8 cellular contexts compared by ENCODE assay signal in the genomic region with DNA sequence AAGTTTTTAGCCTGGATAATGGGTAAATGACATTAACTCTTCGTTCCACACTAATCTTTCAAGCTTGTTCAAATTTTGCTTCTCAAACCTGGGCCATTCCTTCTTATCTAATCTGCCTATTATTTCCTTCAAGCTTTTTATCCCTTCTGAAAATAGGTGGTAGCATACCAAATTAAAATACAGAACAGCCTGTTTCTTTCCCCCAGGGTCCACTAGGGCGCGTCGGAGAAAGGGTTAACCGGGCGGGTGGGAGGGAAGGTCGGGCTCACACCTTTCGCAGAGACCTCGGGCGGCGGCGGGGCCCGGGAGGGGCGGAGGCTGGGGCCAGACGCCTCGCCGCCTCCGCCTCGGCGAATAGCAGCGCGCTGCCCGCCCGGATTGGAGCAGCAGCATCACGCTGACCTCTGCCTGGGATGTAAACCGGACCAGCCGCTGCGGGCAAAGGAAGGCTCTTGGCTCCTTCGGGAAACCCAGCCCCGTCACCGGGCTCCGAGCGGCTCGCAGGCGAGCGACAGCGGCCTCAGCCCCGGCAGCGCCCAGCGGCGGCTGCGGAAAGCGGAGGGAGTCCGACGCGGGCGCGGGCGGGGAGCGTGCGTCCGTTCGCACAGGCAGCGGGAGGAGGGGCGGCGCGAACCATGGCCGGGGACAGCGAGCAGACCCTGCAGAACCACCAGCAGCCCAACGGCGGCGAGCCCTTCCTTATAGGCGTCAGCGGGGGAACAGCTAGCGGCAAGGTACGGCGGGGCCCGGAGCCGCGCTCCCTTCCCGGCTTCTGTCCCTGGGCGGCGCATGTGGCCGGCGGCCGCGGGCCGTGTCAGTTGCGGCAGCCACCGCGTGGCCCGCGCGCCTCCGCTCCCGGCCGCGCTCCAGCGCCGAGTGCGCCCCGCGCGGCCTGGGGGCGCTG. TPM values are rescaled to one million over a fixed set of nuclear protein-coding genes. Genes with fewer than 3 reads are reported as not detected.
DNase-seq lines count a peak whose midpoint lies in the region; ATAC-seq, FAIRE-seq and TF ChIP-seq lines count a peak whose summit lies in the region.

A gene (plus strand): TSS at position 416 of the 904 bp plus-strand sequence. CDS start 220 bp downstream, at position 636.

- H3K4me3 ChIP-seq in RWPE2 (ENCODE audit: severe bottlenecking) (peak within 1 kb of the TSS; percentile 91), suprapubic skin (peak within 1 kb of the TSS; percentile 94)

- peak in 1 of 2 donors; percentile 31 for TF ChIP-seq POLR2A in suprapubic skin (IDR thresholded peaks at IDR 0.05)

- no peak for FAIRE-seq in frontal cortex (lab: Jason Lieb, UNC)

- H3K36me3 ChIP-seq in RWPE2 (ENCODE audit: low read depth): peaks cover 12% of the 10 kb centered on the region; the same call in 1 of the 2 replicates
- H3K36me3 ChIP-seq in suprapubic skin: no peaks in the 10 kb centered on the region

- peak; percentile 32 for TF ChIP-seq CTCF in RWPE2 (IDR thresholded peaks at IDR 0.05; ENCODE audit: poor library complexity, severe bottlenecking)
- TF ChIP-seq CTCF in suprapubic skin (IDR thresholded peaks at IDR 0.05): no peak

- DNase-seq in ELR (ENCODE audit: low read depth) (peak; percentile 90), KBM-7 (peak; percentile 78), RWPE2 (ENCODE audit: low spot score) (peak; percentile 80), frontal cortex (ENCODE audit: low spot score in 2 of 2) (peak; percentile 81 to 82), nucleus accumbens (lab: John Stamatoyannopoulos, UW) (peak in 54 of 56 donors; percentile 19 to 85 (median 66)), suprapubic skin (ENCODE audit: low spot score in 2 of 2) (peak; percentile 79 to 87)
- DNase-seq in activated gamma-delta T cell treated with anti-CD3 and anti-CD28 coated beads, Interleukin-2, amount 50 U/mL, for 16 hours (ENCODE audit: low read depth): peak; percentile 37

- WGBS in suprapubic skin: under 1% methylated on average over 32 of the region's 95 CpGs

- H3K9me3 ChIP-seq in RWPE2 (ENCODE audit: severe bottlenecking) (no peaks in the 10 kb centered on the region), suprapubic skin (no peaks in the 10 kb centered on the region)

- H3K27me3 ChIP-seq in RWPE2 (ENCODE audit: insufficient read depth, poor library complexity, severe bottlenecking): no peaks in the 10 kb centered on the region
- no peaks in the 10 kb centered on the region for H3K27me3 ChIP-seq in suprapubic skin

- peak within 1 kb of the TSS; percentile 88 for H3K27ac ChIP-seq in RWPE2 (ENCODE audit: poor library complexity, severe bottlenecking)
- H3K27ac ChIP-seq in suprapubic skin: peak within 1 kb of the TSS; percentile 93

- H3K4me1 ChIP-seq in RWPE2 (ENCODE audit: insufficient read depth, poor library complexity, severe bottlenecking) (peaks cover 3% of the 10 kb centered on the region), suprapubic skin (peaks cover 17% of the 10 kb centered on the region)

- TF ChIP-seq EP300 in suprapubic skin (IDR thresholded peaks at IDR 0.05): no peak

- ATAC-seq in GM21723 (IDR thresholded peaks at IDR 0.05; ENCODE audit: unreplicated experiment) (peak; percentile 68), RWPE2 (ENCODE audit: low read depth) (peak; percentile 86)

- in situ Hi-C loops in KBM-7 (cut with MboI; ENCODE audit: low pct_unique_long_range_greater_than_20kb, low sequenced_read_pairs): no loop called here

RNA-seq across cellular contexts. Expression of the gene that starts here (rescaled TPM):
- total RNA-seq in frontal cortex (77.9 TPM), suprapubic skin (10 to 100 TPM; 44.8 to 51.5 (median 45.4) TPM)

Comparison
In these comparisons a context has a peak if more than half of its experiments do, and no peak if none do; other contexts are left out.
1. Peak in every context shown above with its lines: DNase-seq, ATAC-seq, H3K4me3 ChIP-seq and H3K27ac ChIP-seq.
2. DNase-seq: peak in every context shown above with its lines; median percentile 90 in ELR; 83 in suprapubic skin; 82 in frontal cortex; 80 in RWPE2; 78 in KBM-7; 66 in nucleus accumbens; 37 in activated gamma-delta T cell treated with anti-CD3 and anti-CD28 coated beads, Interleukin-2, amount 50 U/mL, for 16 hours.